In genomic region chr11:128184981-128185380, GRCh38 we compare ENCODE assay signal across 31 cellular contexts.
"Had no signal": no experiment of that assay in that cellular context is flagged by ENCODE, and none has a peak within 500 bp of the region (broad histone marks: within the 10 kb centered on the region; RNA-seq: fewer than 3 reads in every experiment).

No MANE protein-coding gene starts in this region.

- H3K36me3 ChIP-seq: neural progenitor cell, ovary, spleen, suprapubic skin, tibial artery, transverse colon, upper lobe of right lung, uterus had no signal

- H3K4me1 Mint-ChIP-seq: stimulated activated memory B cell treated with anti-CD40 and anti-IgM and Interleukin-4, amounts not matched to agents 10 μg/mL and 1 μg/mL and 100 μg/mL, for 72 hours had no signal

- H3K27ac Mint-ChIP-seq: natural killer cell; nephron; neural progenitor cell; progenitor cell of endocrine pancreas; stimulated activated memory B cell treated with anti-CD40 and anti-IgM and Interleukin-4, amounts not matched to agents 10 μg/mL and 1 μg/mL and 100 μg/mL, for 72 hours; type B pancreatic cell had no signal

- H3K27me3 Mint-ChIP-seq: stimulated activated memory B cell treated with anti-CD40 and anti-IgM and Interleukin-4, amounts not matched to agents 10 μg/mL and 1 μg/mL and 100 μg/mL, for 72 hours; stimulated activated naive CD8-positive, alpha-beta T cell treated with anti-CD3 and anti-CD28 coated beads, Interleukin-15, amount 100 ng/mL, for 72 hours had no signal

- DNase-seq: natural killer cell; occipital lobe; ovary; posterior cingulate gyrus; psoas muscle; right cardiac atrium; spleen; stimulated activated CD4-positive, alpha-beta T cell treated with anti-CD3 and anti-CD28 coated beads, Interleukin-12 subunit alpha, Interleukin-12 subunit beta, amount 100 ng/mL, for 4 hours; stimulated activated CD4-positive, alpha-beta T cell treated with anti-CD3 and anti-CD28 coated beads, Interleukin-1b, Interleukin-23, amount 100 ng/mL, for 48 hours; stimulated activated CD4-positive, alpha-beta T cell treated with anti-CD3 and anti-CD28 coated beads, Interleukin-4, amount 100 ng/mL, for 1 hour; stimulated activated CD4-positive, alpha-beta T cell treated with anti-CD3 and anti-CD28 coated beads, Interleukin-4, amount 100 ng/mL, for 4 hours; stimulated activated CD8-positive, alpha-beta memory T cell treated with anti-CD3 and anti-CD28 coated beads, Interleukin-4, amount 100 ng/mL, for 48 hours; stimulated activated naive CD4-positive, alpha-beta T cell; stimulated activated naive CD8-positive, alpha-beta T cell treated with anti-CD3 and anti-CD28 coated beads, Interleukin-15, amount 100 ng/mL, for 72 hours; stimulated activated naive CD8-positive, alpha-beta T cell treated with anti-CD3 and anti-CD28 coated beads, Interleukin-15, Interleukin-2, amounts not matched to agents 100 U/mL and 50 U/mL, for 24 hours; substantia nigra; testis; tibial artery; transverse colon; upper lobe of right lung; uterus had no signal

- H3K4me3 Mint-ChIP-seq: natural killer cell; nephron; neural progenitor cell; stimulated activated memory B cell treated with anti-CD40 and anti-IgM and Interleukin-4, amounts not matched to agents 10 μg/mL and 1 μg/mL and 100 μg/mL, for 72 hours; stimulated activated naive CD8-positive, alpha-beta T cell treated with anti-CD3 and anti-CD28 coated beads, Interleukin-15, amount 100 ng/mL, for 72 hours; type B pancreatic cell had no signal

- H3K36me3 Mint-ChIP-seq: natural killer cell, type B pancreatic cell had no signal

- ATAC-seq: natural killer cell; psoas muscle; right cardiac atrium; sciatic nerve; stimulated activated memory B cell treated with anti-CD40 and anti-IgM and Interleukin-4, amounts not matched to agents 10 μg/mL and 1 μg/mL and 100 μg/mL, for 72 hours; stimulated activated naive CD8-positive, alpha-beta T cell treated with anti-CD3 and anti-CD28 coated beads, Interleukin-15, amount 100 ng/mL, for 72 hours; stimulated activated naive CD8-positive, alpha-beta T cell treated with anti-CD3 and anti-CD28 coated beads, Interleukin-15, Interleukin-2, amounts not matched to agents 100 U/mL and 50 U/mL, for 24 hours; upper lobe of right lung had no signal

- H3K4me3 ChIP-seq: neural progenitor cell, ovary, psoas muscle, skin epidermis, smooth muscle cell, spleen, suprapubic skin, testis, tibial artery, transverse colon, upper lobe of right lung, uterus had no signal

- H3K27ac ChIP-seq: neural progenitor cell, ovary, parathyroid adenoma, psoas muscle, skin epidermis, spleen, suprapubic skin, testis, tibial artery, transverse colon, upper lobe of right lung, uterus had no signal

- H3K4me1 ChIP-seq: neural progenitor cell, psoas muscle, suprapubic skin, testis, transverse colon, uterus had no signal

- H3K9me3 ChIP-seq: ovary, psoas muscle, suprapubic skin, testis, tibial artery, transverse colon, upper lobe of right lung, uterus had no signal

- H3K27me3 ChIP-seq: neural progenitor cell, ovary, spleen, suprapubic skin, testis, tibial artery, transverse colon, upper lobe of right lung, uterus had no signal
